ENCODE assay signal across 8 cellular contexts in genomic region chr5:131635755-131636479, GRCh38. TPM values are rescaled to one million over a fixed set of nuclear protein-coding genes. Genes with fewer than 3 reads are reported as not detected.
DNase-seq lines count a peak whose midpoint lies in the region; ATAC-seq and TF ChIP-seq lines count a peak whose summit lies in the region.

No MANE protein-coding gene starts in this region.

- H3K4me3 ChIP-seq in CD8-positive, alpha-beta memory T cell (ENCODE audit: low read length): peak overlapping the region; percentile 67
- H3K4me3 ChIP-seq in HL-60 (replicated peaks; ENCODE audit: insufficient read depth, low read length): peak overlapping the region; percentile 40

- intact Hi-C loops in posterior vena cava (cut with DNase I): no loop called here

- TF ChIP-seq CTCF in HL-60 (IDR thresholded peaks at IDR 0.05; ENCODE audit: insufficient read depth, low read length): no peak

- H3K4me1 ChIP-seq in CD8-positive, alpha-beta memory T cell (ENCODE audit: insufficient read depth, low read length): peaks cover 53% of the 10 kb centered on the region

- ATAC-seq in activated CD8-positive, alpha-beta T cell treated with anti-CD3 and anti-CD28 coated beads, Interleukin-2, amount 10 ng/mL, durations not matched to agents 7 days and 5 days: no peak
- no peak for ATAC-seq in GM18873 (IDR thresholded peaks at IDR 0.05; ENCODE audit: low FRiP score, unreplicated experiment)

- H3K27me3 ChIP-seq in CD8-positive, alpha-beta memory T cell (ENCODE audit: insufficient read depth, low read length, poor library complexity, severe bottlenecking): no peaks in the 10 kb centered on the region
- no peaks in the 10 kb centered on the region for H3K27me3 ChIP-seq in HL-60 (ENCODE audit: insufficient read depth, poor library complexity, severe bottlenecking)

- POLR2A ChIA-PET in CD8-positive, alpha-beta memory T cell (lab: Charles Lee): interaction anchor here (0.6 to 1.9 kb wide), 7 partner anchors 20 to 468 kb away, joined by 3 to 18 read pairs (median 4); partner anchors contain the start of gene FNIP1
- POLR2A ChIA-PET in activated CD8-positive, alpha-beta T cell treated with anti-CD3 and anti-CD28 coated beads, Interleukin-2, amount 10 ng/mL, durations not matched to agents 7 days and 5 days (lab: Charles Lee): interaction anchor here (0.6 to 1.4 kb wide), 11 partner anchors 9 to 658 kb away, joined by 3 to 14 read pairs (median 3); partner anchors contain the start of genes FNIP1 and SLC22A4

- H3K9me3 ChIP-seq in CD8-positive, alpha-beta memory T cell (ENCODE audit: low read length): no peaks in the 10 kb centered on the region

- no peaks in the 10 kb centered on the region for H3K36me3 ChIP-seq in CD8-positive, alpha-beta memory T cell (ENCODE audit: insufficient read depth, low read length)

- H3K36me3 Mint-ChIP-seq in CD8-positive, alpha-beta memory T cell: peaks cover 0 to 17% (median 0%) of the 10 kb centered on the region in 3 donors
- H3K36me3 Mint-ChIP-seq in activated CD8-positive, alpha-beta T cell treated with anti-CD3 and anti-CD28 coated beads, Interleukin-2, amount 10 ng/mL, durations not matched to agents 7 days and 5 days (ENCODE audit: low read depth): peaks cover 8% of the 10 kb centered on the region

- peak overlapping the region; percentile 93 to 100 (median 99) for H3K27ac Mint-ChIP-seq in CD8-positive, alpha-beta memory T cell
- peak overlapping the region; percentile 98 for H3K27ac Mint-ChIP-seq in activated CD8-positive, alpha-beta T cell treated with anti-CD3 and anti-CD28 coated beads, Interleukin-2, amount 10 ng/mL, durations not matched to agents 7 days and 5 days

- peak overlapping the region; percentile 94 for H3K27ac ChIP-seq in CD8-positive, alpha-beta memory T cell (ENCODE audit: low read depth, low read length)
- peak overlapping the region; percentile 97 for H3K27ac ChIP-seq in HL-60 (replicated peaks)

- CTCF ChIA-PET in CD8-positive, alpha-beta memory T cell (lab: Charles Lee): interaction anchor here (0.7 to 1.4 kb wide), 5 partner anchors 12 to 429 kb away, joined by 3 to 6 read pairs (median 3); no protein-coding TSS in a partner anchor
- CTCF ChIA-PET in activated CD8-positive, alpha-beta T cell treated with anti-CD3 and anti-CD28 coated beads, Interleukin-2, amount 10 ng/mL, durations not matched to agents 7 days and 5 days (lab: Charles Lee): interaction anchor here (0.7 to 1.4 kb wide), 4 partner anchors 39 to 371 kb away, joined by 3 to 14 read pairs (median 3); no protein-coding TSS in a partner anchor

- H3K27me3 Mint-ChIP-seq in CD8-positive, alpha-beta memory T cell: no peaks in the 10 kb centered on the region
- H3K27me3 Mint-ChIP-seq in activated CD8-positive, alpha-beta T cell treated with anti-CD3 and anti-CD28 coated beads, Interleukin-2, amount 10 ng/mL, durations not matched to agents 7 days and 5 days (ENCODE audit: low read depth): no peaks in the 10 kb centered on the region

- no peaks in the 10 kb centered on the region for H3K9me3 Mint-ChIP-seq in CD8-positive, alpha-beta memory T cell
- H3K9me3 Mint-ChIP-seq in activated CD8-positive, alpha-beta T cell treated with anti-CD3 and anti-CD28 coated beads, Interleukin-2, amount 10 ng/mL, durations not matched to agents 7 days and 5 days (ENCODE audit: insufficient read depth): no peaks in the 10 kb centered on the region

- H3K4me1 Mint-ChIP-seq in CD8-positive, alpha-beta memory T cell: peaks cover 20 to 31% (median 23%) of the 10 kb centered on the region in 3 donors
- H3K4me1 Mint-ChIP-seq in activated CD8-positive, alpha-beta T cell treated with anti-CD3 and anti-CD28 coated beads, Interleukin-2, amount 10 ng/mL, durations not matched to agents 7 days and 5 days (ENCODE audit: low read depth): peaks cover 35% of the 10 kb centered on the region

- H3K4me3 Mint-ChIP-seq in CD8-positive, alpha-beta memory T cell: peak overlapping the region; percentile 88 to 99 (median 96)
- H3K4me3 Mint-ChIP-seq in activated CD8-positive, alpha-beta T cell treated with anti-CD3 and anti-CD28 coated beads, Interleukin-2, amount 10 ng/mL, durations not matched to agents 7 days and 5 days: peak overlapping the region; percentile 87

- no peak for DNase-seq in CD8-positive, alpha-beta memory T cell
- DNase-seq in HL-60 (ENCODE audit: low read depth in 1 of 2, low spot score in 1 of 2) (no peak), glomerular endothelial cell (ENCODE audit: extremely low read depth, low read depth, low spot score) (peak; percentile 37), posterior vena cava (ENCODE audit: low spot score) (peak; percentile 83), HuH-7 (ENCODE audit: low spot score) (no peak), UCSD-AML1 (lab: John Stamatoyannopoulos, UW; ENCODE audit: unreplicated experiment) (no peak)
- DNase-seq in activated CD8-positive, alpha-beta T cell treated with anti-CD3 and anti-CD28 coated beads, Interleukin-2, amount 10 ng/mL, durations not matched to agents 7 days and 5 days: peak; percentile 33

RNA-seq across cellular contexts. Expression of gene RAPGEF6, which starts 0.9 kb away (rescaled TPM):
- total RNA-seq in CD8-positive, alpha-beta memory T cell: 10 to 100 TPM; 25.9 to 29.2 TPM
- 27.9 TPM for polyA plus RNA-seq in CD8-positive, alpha-beta memory T cell
- total RNA-seq in activated CD8-positive, alpha-beta T cell treated with anti-CD3 and anti-CD28 coated beads, Interleukin-2, amount 10 ng/mL, durations not matched to agents 7 days and 5 days: 10 to 100 TPM; 36.4 to 40.9 TPM
- 7.3 and 12.5 TPM in 2 replicates for total RNA-seq in glomerular endothelial cell
- 10 to 100 TPM; 18.9 to 19.9 TPM for total RNA-seq in posterior vena cava

Comparison
In these comparisons a context has a peak if more than half of its experiments do, and no peak if none do; other contexts are left out.
1. DNase-seq: peak in activated CD8-positive, alpha-beta T cell treated with anti-CD3 and anti-CD28 coated beads, Interleukin-2, amount 10 ng/mL, durations not matched to agents 7 days and 5 days (single experiment), glomerular endothelial cell (single experiment) and posterior vena cava (single experiment); none in CD8-positive, alpha-beta memory T cell (0 of 5), HL-60 (0 of 2), HuH-7 (single experiment) and UCSD-AML1 (single experiment).